ENCODE assay signal across 15 cellular contexts in genomic region chr9:124749811-124750210, GRCh38. TPM values are rescaled to one million over a fixed set of nuclear protein-coding genes. Genes with fewer than 3 reads are reported as not detected.
A peak's percentile ranks its signal among the peaks of the same experiment; 100 is the strongest.
DNase-seq lines count a peak whose midpoint lies in the region; ATAC-seq, FAIRE-seq and TF ChIP-seq lines count a peak whose summit lies in the region.
"Had no signal": no experiment of that assay in that cellular context is flagged by ENCODE, and none has a peak within 500 bp of the region (broad histone marks: within the 10 kb centered on the region; RNA-seq: fewer than 3 reads in every experiment).

No MANE protein-coding gene starts in this region.

- H3K36me3 ChIP-seq in PC-3 (ENCODE audit: low read depth, low read length), result no peaks in the 10 kb centered on the region
- no peaks in the 10 kb centered on the region for H3K36me3 ChIP-seq in kidney (ENCODE audit: control insufficient read depth in 1 of 2, insufficient read depth in 2 of 2, low read length in 2 of 2)
- H3K36me3 ChIP-seq in lower lobe of right lung, result no peaks in the 10 kb centered on the region
- H3K36me3 ChIP-seq: Peyer's patch had no signal

- H3K27me3 ChIP-seq in PC-3 (ENCODE audit: low read length) (no peaks in the 10 kb centered on the region), lower lobe of right lung (ENCODE audit: low read depth) (no peaks in the 10 kb centered on the region)
- H3K27me3 ChIP-seq: Peyer's patch had no signal

- no peaks in the 10 kb centered on the region for H3K79me2 ChIP-seq in PC-3 (ENCODE audit: low read length)

- H3F3A ChIP-seq in PC-3 (ENCODE audit: low read length, unreplicated experiment), result no peaks in the 10 kb centered on the region

- H3K27ac ChIP-seq in PC-3 (ENCODE audit: low read length) (no peak overlapping the region), kidney (ENCODE audit: low read depth in 2 of 2, low read length in 2 of 2) (no peak overlapping the region), lower lobe of right lung (no peak overlapping the region)
- H3K27ac ChIP-seq: KMS-11, Peyer's patch had no signal

- FAIRE-seq in kidney (lab: Jason Lieb, UNC), result no peak

- H3K4me1 ChIP-seq in PC-3 (ENCODE audit: insufficient read depth, low read length) (0 out of 2 replicates have a peak, but pooled peaks cover 2% of the 10 kb centered on the region), kidney (ENCODE audit: control insufficient read depth in 1 of 2, insufficient read depth in 1 of 2, low read depth in 1 of 2, low read length in 2 of 2) (no peaks in the 10 kb centered on the region), lower lobe of right lung (no peaks in the 10 kb centered on the region)
- H3K4me1 ChIP-seq: Peyer's patch had no signal

- no peaks in the 10 kb centered on the region for H3K9me2 ChIP-seq in PC-3 (replicated peaks; ENCODE audit: low read length)

- H2AFZ ChIP-seq in PC-3 (ENCODE audit: low read length), result no peak overlapping the region

- H3K4me3 ChIP-seq in PC-3 (ENCODE audit: low read length), result no peak overlapping the region
- no peak overlapping the region for H3K4me3 ChIP-seq in kidney (ENCODE audit: low read length in 2 of 2)
- H3K4me3 ChIP-seq in lower lobe of right lung, result no peak overlapping the region
- H3K4me3 ChIP-seq: Peyer's patch had no signal

- ATAC-seq in PC-3 (peak; percentile 35), lower lobe of right lung (no peak)
- ATAC-seq: HCT116, Right ventricle myocardium inferior had no signal

- no peaks in the 10 kb centered on the region for H3K9me3 ChIP-seq in PC-3 (ENCODE audit: low read length)
- no peaks in the 10 kb centered on the region for H3K9me3 ChIP-seq in kidney (ENCODE audit: control insufficient read depth in 1 of 2, low read length in 2 of 2)
- H3K9me3 ChIP-seq in lower lobe of right lung, result no peaks in the 10 kb centered on the region
- H3K9me3 ChIP-seq: Peyer's patch had no signal

- TF ChIP-seq CTCF in PC-3 (conservative IDR thresholded peaks at IDR 0.05; ENCODE audit: low read depth, low read length) (no peak), kidney (IDR thresholded peaks at IDR 0.05; ENCODE audit: borderline replicate concordance, extremely low read depth, insufficient read depth) (no peak), lower lobe of right lung (IDR thresholded peaks at IDR 0.05) (no peak)

- intact Hi-C loops in PC-3 (cut with micrococcal nuclease), result loop anchor here (5.0 kb wide), 1 partner anchor 198 kb away; no protein-coding TSS in a partner anchor
- intact Hi-C loops in kidney (cut with DNase I), result no loop called here
- intact Hi-C loops in lower lobe of right lung (cut with DNase I), result no loop called here

- no peaks in the 10 kb centered on the region for H4K20me1 ChIP-seq in PC-3 (ENCODE audit: low read length)

- H3K4me2 ChIP-seq in PC-3 (ENCODE audit: low read length), result no peak overlapping the region
- H3K4me2 ChIP-seq: KMS-11 had no signal

- CTCF ChIA-PET in PC-3 (lab: Charles Lee), result interaction anchor here (0.5 to 0.6 kb wide), 2 partner anchors 10 to 17 kb away, joined by 3 read pairs; no protein-coding TSS in a partner anchor

- no peak overlapping the region for H3K9ac ChIP-seq in PC-3 (ENCODE audit: low read length)
- no peak overlapping the region for H3K9ac ChIP-seq in kidney (ENCODE audit: low read length in 2 of 2)
- H3K9ac ChIP-seq: KMS-11 had no signal

- DNase-seq in AG20443 (ENCODE audit: low spot score), result peak; percentile 17
- DNase-seq in GM03348 (ENCODE audit: low spot score), result peak; percentile 9
- no peak for DNase-seq in PC-3
- DNase-seq in fibroblast of peridontal ligament (ENCODE audit: extremely low read depth), result peak; percentile 76
- DNase-seq in NCI-H1417 treated with DMSO at 0.1 percent for 48 hours (lab: John Stamatoyannopoulos, UW), result no peak
- DNase-seq in kidney, result no peak
- DNase-seq in lower lobe of right lung, result no peak
- DNase-seq: AML-193, NCI-H1092 treated with DMSO at 0.1 percent for 48 hours, NCI-H1694, NCI-H524, Peyer's patch had no signal

- no TSS peak for BruUV-seq in PC-3 (replicated peaks; lab: Mats Ljungman, UMichigan)

- POLR2A ChIA-PET in PC-3 (lab: Charles Lee; ENCODE audit: unreplicated experiment), result no interaction called here

RNA-seq across cellular contexts. Expression of gene NR6A1, which starts 21.3 kb away (rescaled TPM):
- total RNA-seq in PC-3 (2014; rRNA removed) (0.77 and 1.6 TPM in 2 replicates), kidney (3.5 TPM), lower lobe of right lung (4.5 TPM)
- 1.2 TPM for polyA plus RNA-seq in kidney (ENCODE audit: insufficient read depth, low read depth, low replicate concordance)

RNA-seq across cellular contexts. Expression of gene OLFML2A, which starts 27.1 kb away (rescaled TPM):
- total RNA-seq in PC-3 (2014; rRNA removed) (3.4 and 4.7 TPM in 2 replicates), kidney (12.2 TPM), lower lobe of right lung (22.3 TPM)
- 5.1 TPM for polyA plus RNA-seq in kidney (ENCODE audit: insufficient read depth, low read depth, low replicate concordance)

Comparison
In these comparisons a context has a peak if more than half of its experiments do, and no peak if none do; other contexts are left out.
1. DNase-seq: peak in AG20443 (single experiment), GM03348 (single experiment) and fibroblast of peridontal ligament (single experiment); none in PC-3 (single experiment), NCI-H1417 treated with DMSO at 0.1 percent for 48 hours (single experiment), kidney (single experiment) and lower lobe of right lung (single experiment).